ENCODE assay signal across 11 cellular contexts in genomic region chr15:85600001-85600400, GRCh38.
"Had no signal": no experiment of that assay in that cellular context is flagged by ENCODE, and none has a peak within 500 bp of the region (broad histone marks: within the 10 kb centered on the region; RNA-seq: fewer than 3 reads in every experiment).

No MANE protein-coding gene starts in this region.

- H3K27ac Mint-ChIP-seq: activated naive CD4-positive, alpha-beta T cell treated with anti-CD3 and anti-CD28 coated beads, Interleukin-2, amount 50 U/mL, for 24 hours had no signal

- DNase-seq: activated CD4-positive, alpha-beta T cell treated with anti-CD3 and anti-CD28 coated beads, Interleukin-2, amount 50 U/mL, for 1 hour; body of pancreas; cortex of kidney; effector memory CD8-positive, alpha-beta T cell; left colon; mammary epithelial cell; ovary; small intestine; trophoblast cell had no signal

- H3K27ac ChIP-seq: ovary had no signal

- H3K36me3 ChIP-seq: ovary had no signal

- H3K4me3 ChIP-seq: body of pancreas, ovary had no signal

- ATAC-seq: body of pancreas; effector memory CD8-positive, alpha-beta T cell; left colon had no signal

- H3K4me3 Mint-ChIP-seq: activated naive CD4-positive, alpha-beta T cell treated with anti-CD3 and anti-CD28 coated beads, Interleukin-2, amount 50 U/mL, for 24 hours; central memory CD8-positive, alpha-beta T cell; effector memory CD8-positive, alpha-beta T cell had no signal

- H3K9me3 Mint-ChIP-seq: activated naive CD4-positive, alpha-beta T cell treated with anti-CD3 and anti-CD28 coated beads, Interleukin-2, amount 50 U/mL, for 24 hours; central memory CD8-positive, alpha-beta T cell; effector memory CD8-positive, alpha-beta T cell had no signal

- H3K27me3 ChIP-seq: body of pancreas, ovary had no signal

- H3K9me3 ChIP-seq: body of pancreas, ovary had no signal

- H3K27me3 Mint-ChIP-seq: activated naive CD4-positive, alpha-beta T cell treated with anti-CD3 and anti-CD28 coated beads, Interleukin-2, amount 50 U/mL, for 24 hours; central memory CD8-positive, alpha-beta T cell; effector memory CD8-positive, alpha-beta T cell had no signal
